In genomic region chr5:128536229-128536860, GRCh38 we compare ENCODE assay signal across 13 cellular contexts. TPM values are rescaled to one million over a fixed set of nuclear protein-coding genes. Genes with fewer than 3 reads are reported as not detected.
DNase-seq lines count a peak whose midpoint lies in the region; ATAC-seq, FAIRE-seq and TF ChIP-seq lines count a peak whose summit lies in the region.
"Had no signal": no experiment of that assay in that cellular context is flagged by ENCODE, and none has a peak within 500 bp of the region (broad histone marks: within the 10 kb centered on the region; RNA-seq: fewer than 3 reads in every experiment).

No MANE protein-coding gene starts in this region.

- peak overlapping the region; percentile 5; the same call in 1 of the 2 replicates for H4K5ac ChIP-seq in IMR-90 (ENCODE audit: low read depth, low read length)
- H4K5ac ChIP-seq in mesendoderm (ENCODE audit: low read length), result no peak overlapping the region

- H3K4me2 ChIP-seq in A549 (peak overlapping the region; percentile 86), IMR-90 (ENCODE audit: low read depth, low read length) (peak overlapping the region; percentile 93), endothelial cell of umbilical vein (ENCODE audit: insufficient read depth, low read length) (peak overlapping the region; percentile 81), mesendoderm (ENCODE audit: low read length) (peak overlapping the region; percentile 86)

- no peaks in the 10 kb centered on the region for H3K9me3 ChIP-seq in A549
- H3K9me3 ChIP-seq in IMR-90 (ENCODE audit: control insufficient read depth, insufficient read depth, low read length), result no peaks in the 10 kb centered on the region
- H3K9me3 ChIP-seq in endothelial cell of umbilical vein (replicated peaks; ENCODE audit: control insufficient read depth, insufficient read depth, low read length), result no peaks in the 10 kb centered on the region
- H3K9me3 ChIP-seq: upper lobe of left lung had no signal

- dilution Hi-C loops in IMR-90 (cut with HindIII; ENCODE audit: low sequenced_read_pairs, unreplicated experiment) (no loop called here), endothelial cell of umbilical vein (cut with MboI; ENCODE audit: extremely low pct_ligation_motif_present, low sequenced_read_pairs) (no loop called here)

- TF ChIP-seq EP300 in A549 (IDR thresholded peaks at IDR 0.05), result no peak

- FAIRE-seq in A549 (lab: Jason Lieb, UNC) (no peak), endothelial cell of umbilical vein (lab: Jason Lieb, UNC) (no peak)

- H3K79me1 ChIP-seq in IMR-90 (ENCODE audit: low read depth in 1 of 2, low read length in 2 of 2) (peaks cover 7 to 26% of the 10 kb centered on the region in 2 experiments; a peak in 3 of 4 replicates), mesendoderm (ENCODE audit: low read length) (peaks cover 11% of the 10 kb centered on the region)

- peak overlapping the region; percentile 29; the same call in 1 of the 2 replicates for H3K14ac ChIP-seq in IMR-90 (replicated peaks; ENCODE audit: low read depth, low read length)

- TF ChIP-seq RAD21 in A549 (conservative IDR thresholded peaks at IDR 0.05 in 1 of 2, IDR thresholded peaks at IDR 0.05 in 1 of 2) (no peak), IMR-90 (IDR thresholded peaks at IDR 0.05; ENCODE audit: low read length) (peak; percentile 28; the same call in 1 of the 2 replicates)

- H3K27me3 ChIP-seq in IMR-90 (ENCODE audit: control insufficient read depth, insufficient read depth, low read length), result no peaks in the 10 kb centered on the region
- H3K27me3 ChIP-seq in endothelial cell of umbilical vein (ENCODE audit: control insufficient read depth in 2 of 2, insufficient read depth in 2 of 2, low read length in 2 of 2), result no peaks in the 10 kb centered on the region
- no peaks in the 10 kb centered on the region for H3K27me3 ChIP-seq in mesendoderm (ENCODE audit: insufficient read depth, low read length, poor library complexity)

- H3K9ac ChIP-seq in IMR-90 (ENCODE audit: low read depth, low read length) (peak overlapping the region; percentile 57), endothelial cell of umbilical vein (replicated peaks; ENCODE audit: extremely low read depth, insufficient read depth, low read length) (no peak overlapping the region), mesendoderm (ENCODE audit: low read length) (peak overlapping the region; percentile 96)

- H2BK5ac ChIP-seq in IMR-90 (ENCODE audit: low read depth, low read length, poor library complexity, severe bottlenecking) (peak overlapping the region; percentile 9), mesendoderm (ENCODE audit: low read length) (peak overlapping the region; percentile 13)

- H3K56ac ChIP-seq in IMR-90 (ENCODE audit: extremely low read depth, insufficient read depth, low read length) (no peak overlapping the region), mesendoderm (ENCODE audit: low read length) (peak overlapping the region; percentile 96)

- H2BK120ac ChIP-seq in IMR-90 (ENCODE audit: low read depth, low read length) (no peak overlapping the region; the same call in 1 of the 2 replicates), mesendoderm (ENCODE audit: low read depth, low read length) (no peak overlapping the region)

- H3K4ac ChIP-seq in IMR-90 (ENCODE audit: low read depth, low read length) (peak overlapping the region; percentile 30), mesendoderm (ENCODE audit: low read depth, low read length) (no peak overlapping the region)

- H3K4me1 ChIP-seq in A549, result peaks cover 24% of the 10 kb centered on the region; the same call in 2 of the 3 replicates
- peaks cover 6% of the 10 kb centered on the region for H3K4me1 ChIP-seq in IMR-90 (ENCODE audit: control insufficient read depth, insufficient read depth, low read length)
- peaks cover 2% of the 10 kb centered on the region for H3K4me1 ChIP-seq in endothelial cell of umbilical vein (ENCODE audit: control insufficient read depth, extremely low read depth, insufficient read depth, low read length)
- H3K4me1 ChIP-seq in mesendoderm (ENCODE audit: control insufficient read depth, low read depth, low read length), result peaks cover 2% of the 10 kb centered on the region

- H3K4me3 ChIP-seq in A549 (peak overlapping the region; percentile 84), IMR-90 (ENCODE audit: insufficient read depth, low read depth, low read length) (peak overlapping the region; percentile 81), endothelial cell of umbilical vein (replicated peaks in 1 of 3; ENCODE audit: insufficient read depth in 1 of 3, low read depth in 1 of 3, low read length in 3 of 3) (peak overlapping the region in 2 of 3 experiments; percentile 65 to 78), mesendoderm (ENCODE audit: low read length) (peak overlapping the region; percentile 93)

- no peak overlapping the region for H4K91ac ChIP-seq in IMR-90 (ENCODE audit: insufficient read depth, low read depth, low read length)

- peaks cover 14% of the 10 kb centered on the region for H3K36me3 ChIP-seq in IMR-90 (ENCODE audit: control insufficient read depth, insufficient read depth, low read length)
- no peaks in the 10 kb centered on the region for H3K36me3 ChIP-seq in endothelial cell of umbilical vein (ENCODE audit: control insufficient read depth in 2 of 2, extremely low read depth in 1 of 2, insufficient read depth in 2 of 2, low read length in 2 of 2)
- peaks cover 7% of the 10 kb centered on the region for H3K36me3 ChIP-seq in mesendoderm (ENCODE audit: control insufficient read depth, insufficient read depth, low read length)
- H3K36me3 ChIP-seq: upper lobe of left lung had no signal

- H3K27ac ChIP-seq in A549 (no peak overlapping the region; a peak in 1 of 6 replicates), IMR-90 (ENCODE audit: insufficient read depth, low read length) (no peak overlapping the region; the same call in 1 of the 2 replicates), endothelial cell of umbilical vein (ENCODE audit: insufficient read depth, low read depth, low read length) (no peak overlapping the region), mesendoderm (ENCODE audit: low read depth, low read length) (no peak overlapping the region)
- H3K27ac ChIP-seq: epithelial cell of prostate, upper lobe of left lung had no signal

- DNase-seq in A549 (ENCODE audit: low read depth in 1 of 2, low spot score in 1 of 2), result peak in 1 of 2 experiments; percentile 4
- peak; percentile 17 for DNase-seq in IMR-90
- peak; percentile 14 for DNase-seq in endothelial cell of umbilical vein (ENCODE audit: low read depth, low spot score)
- peak; percentile 77 for DNase-seq in mesendoderm
- DNase-seq in left lobe of liver (ENCODE audit: low spot score), result no peak
- no peak for DNase-seq in NCI-H1694 treated with DMSO at 0.1 percent for 48 hours (lab: John Stamatoyannopoulos, UW)
- no peak for DNase-seq in OCI-M1 (lab: John Stamatoyannopoulos, UW)
- DNase-seq: activated effector memory CD4-positive, alpha-beta T cell treated with anti-CD3 and anti-CD28 coated beads, Interleukin-2, amount 50 U/mL, for 16 hours; AML-193; NCI-H1048 had no signal

- no peaks in the 10 kb centered on the region for H3K79me2 ChIP-seq in endothelial cell of umbilical vein (ENCODE audit: control insufficient read depth, insufficient read depth, low read length)
- peaks cover 38% of the 10 kb centered on the region for H3K79me2 ChIP-seq in mesendoderm (ENCODE audit: control insufficient read depth, insufficient read depth, low read length)

- H2AFZ ChIP-seq in IMR-90 (replicated peaks; ENCODE audit: low read length, poor library complexity), result peak overlapping the region; percentile 96
- peak overlapping the region; percentile 98 for H2AFZ ChIP-seq in endothelial cell of umbilical vein (ENCODE audit: low read depth, low read length)

- 90% methylated on average over 27 of the region's 27 CpGs for WGBS in A549 (ENCODE audit: missing lambda C conversion rate)
- WGBS in IMR-90 (ENCODE audit: extremely low coverage in 2 of 2, insufficient read length in 1 of 2), 2 experiments, result 46% methylated on average over 8 of the region's 27 CpGs; no CpG with 5 or more reads in 1 of the 2 experiments
- no CpG with 5 or more reads among the region's 27 CpGs for WGBS in mesendoderm (ENCODE audit: extremely low coverage, insufficient coverage, low lambda C conversion rate)

- TF ChIP-seq CTCF in A549 (IDR thresholded peaks at IDR 0.05) (no peak), IMR-90 (conservative IDR thresholded peaks at IDR 0.05; ENCODE audit: low read depth, low read length) (0 out of 2 replicates have a peak, but pooled peaks have one; percentile 2), endothelial cell of umbilical vein (IDR thresholded peaks at IDR 0.05; ENCODE audit: extremely low read depth in 1 of 2, insufficient read depth in 1 of 2, low read depth in 1 of 2, low read length in 2 of 2) (no peak)

- intact Hi-C loops in IMR-90 (cut with micrococcal nuclease) (loop anchor here (5.0 to 10.0 kb wide), 3 partner anchors 108 to 291 kb away; no protein-coding TSS in a partner anchor), endothelial cell of umbilical vein (cut with micrococcal nuclease) (loop anchor here (2.0 to 5.0 kb wide), 5 partner anchors 124 to 664 kb away; partner anchors contain the start of gene ISOC1)

- H3K23ac ChIP-seq in IMR-90 (ENCODE audit: low read depth, low read length), result peak overlapping the region; percentile 87
- H3K23ac ChIP-seq in mesendoderm (ENCODE audit: low read length), result no peak overlapping the region

- no peak for ATAC-seq in A549
- no peak for ATAC-seq in IMR-90 (ENCODE audit: low read depth)
- ATAC-seq in left lobe of liver, result no peak
- ATAC-seq in GM21360 (IDR thresholded peaks at IDR 0.05; ENCODE audit: unreplicated experiment), result no peak

- peaks cover 32% of the 10 kb centered on the region; the same call in 1 of the 2 replicates for H4K20me1 ChIP-seq in IMR-90 (ENCODE audit: insufficient read depth, low read length)
- no peaks in the 10 kb centered on the region for H4K20me1 ChIP-seq in endothelial cell of umbilical vein (replicated peaks; ENCODE audit: control insufficient read depth, extremely low read depth, insufficient read depth, low read length)

- POLR2A ChIA-PET in A549 (lab: Yijun Ruan, JAX) (no interaction called here), IMR-90 (lab: Charles Lee; ENCODE audit: unreplicated experiment) (no interaction called here), endothelial cell of umbilical vein (lab: Charles Lee) (no interaction called here)

- TF ChIP-seq POLR2A in A549 (IDR thresholded peaks at IDR 0.05; ENCODE audit: low read length), result no peak
- TF ChIP-seq POLR2A in IMR-90 (IDR thresholded peaks at IDR 0.05; ENCODE audit: low read depth, low read length), result no peak
- no peak for TF ChIP-seq POLR2A in endothelial cell of umbilical vein (IDR thresholded peaks at IDR 0.05; ENCODE audit: low read depth, low read length)

- BruUV-seq in IMR-90 (replicated peaks; lab: Mats Ljungman, UMichigan) (no TSS peak), endothelial cell of umbilical vein (replicated peaks; lab: Mats Ljungman, UMichigan) (no TSS peak)

- CTCF ChIA-PET in A549 (lab: Yijun Ruan, JAX) (interaction anchor here (1.8 kb wide), 1 partner anchor 37 kb away, joined by 5 read pairs; no protein-coding TSS in a partner anchor), IMR-90 (lab: Yijun Ruan, JAX) (interaction anchor here (0.6 to 2.2 kb wide), 5 partner anchors 15 to 141 kb away, joined by 3 to 7 read pairs (median 3); no protein-coding TSS in a partner anchor), endothelial cell of umbilical vein (lab: Charles Lee) (interaction anchor here (0.9 to 3.5 kb wide), 5 partner anchors 37 to 307 kb away, joined by 3 to 24 read pairs (median 3); no protein-coding TSS in a partner anchor)

- H2BK20ac ChIP-seq in IMR-90 (ENCODE audit: low read depth, low read length), result no peak overlapping the region

- H2AK5ac ChIP-seq in IMR-90 (ENCODE audit: low read depth, low read length) (no peak overlapping the region; the same call in 1 of the 2 replicates), mesendoderm (ENCODE audit: low read length) (no peak overlapping the region)

- no peak overlapping the region for H2BK15ac ChIP-seq in IMR-90 (ENCODE audit: low read depth, low read length)
- H2BK15ac ChIP-seq in mesendoderm (replicated peaks; ENCODE audit: low read depth), result no peak overlapping the region

- in situ Hi-C loops in IMR-90 (cut with MboI; ENCODE audit: low sequenced_read_pairs), result loop anchor here (5.0 kb wide), 1 partner anchor 136 kb away; no protein-coding TSS in a partner anchor

- H4K8ac ChIP-seq in IMR-90 (ENCODE audit: low read depth in 2 of 2, low read length in 2 of 2), result no peak overlapping the region
- no peak overlapping the region for H4K8ac ChIP-seq in mesendoderm (ENCODE audit: low read depth, low read length)

- H3K9me1 ChIP-seq in IMR-90 (ENCODE audit: insufficient read depth, low read length), result peaks cover 11% of the 10 kb centered on the region
- no peaks in the 10 kb centered on the region for H3K9me1 ChIP-seq in endothelial cell of umbilical vein (replicated peaks; ENCODE audit: control insufficient read depth, extremely low read depth, insufficient read depth, low read length)

- H3K18ac ChIP-seq in IMR-90 (ENCODE audit: low read depth, low read length) (no peak overlapping the region), mesendoderm (ENCODE audit: low read length) (no peak overlapping the region)

- H2AK9ac ChIP-seq in IMR-90 (replicated peaks; ENCODE audit: low read depth, low read length, poor library complexity), result no peak overlapping the region

RNA-seq across cellular contexts. Expression of gene FBN2, which starts 1.7 kb away (rescaled TPM):
- polyA plus RNA-seq in A549 (2011; rRNA removed) (22.2 and 28.3 TPM in 2 replicates), A549 (2017; fragmentation: RNase III; extraction: RNeasy Plus Mini Kit Qiagen cat#74134 plus additional on column Dnase treatment) (22.4 to 30.8 TPM (median 22.7 TPM) in 3 replicates), IMR-90 (2012; rRNA removed) (22.6 and 26.7 TPM in 2 replicates), endothelial cell of umbilical vein (17.2 and 21.8 TPM in 2 replicates)
- polyA plus RNA-seq in A549 (2012; cell fraction: cytosol; rRNA removed), result 7.4 and 8.9 TPM in 2 replicates
- 27.5 and 38.7 TPM in 2 replicates for polyA plus RNA-seq in A549 (2012; cell fraction: nucleus; rRNA removed)
- 83.9 and 89.5 TPM in 2 replicates for polyA minus RNA-seq in A549 (2011; rRNA and poly(A)+ RNA removed)
- total RNA-seq in IMR-90 (2012; rRNA removed) (67.5 and 69.0 TPM in 2 replicates), endothelial cell of umbilical vein (57.4 and 61.6 TPM in 2 replicates), left lobe of liver (0.73 TPM)
- polyA plus RNA-seq in IMR-90 (2012; cell fraction: cytosol; rRNA removed), result 12.4 and 13.0 TPM in 2 replicates
- polyA plus RNA-seq in IMR-90 (2012; cell fraction: nucleus; rRNA removed; ENCODE audit: low replicate concordance), result 9.7 and 25.9 TPM in 2 replicates
- polyA plus RNA-seq in endothelial cell of umbilical vein (2011; cell fraction: cytosol; rRNA removed), result 19.6 and 19.9 TPM in 2 replicates
- 33.1 and 34.1 TPM in 2 replicates for polyA plus RNA-seq in endothelial cell of umbilical vein (2011; cell fraction: nucleus; rRNA removed)
- 22.3 and 62.4 TPM in 2 replicates for polyA plus RNA-seq in endothelial cell of umbilical vein (2012)
- 151 and 160 TPM in 2 replicates for polyA minus RNA-seq in endothelial cell of umbilical vein
- polyA minus RNA-seq in endothelial cell of umbilical vein (2011; cell fraction: cytosol; rRNA and poly(A)+ RNA removed), result 16.5 TPM
- 90.2 and 111 TPM in 2 replicates for polyA minus RNA-seq in endothelial cell of umbilical vein (2011; cell fraction: nucleus; rRNA and poly(A)+ RNA removed)
- 11.6 TPM for polyA plus RNA-seq in mesendoderm (2013, experiment 1 of 2)
- polyA plus RNA-seq in mesendoderm (2013, experiment 2 of 2), result 10.1 TPM

Comparison
In these comparisons a context has a peak if more than half of its experiments do, and no peak if none do; other contexts are left out.
1. DNase-seq: peak in IMR-90 (single experiment), endothelial cell of umbilical vein (single experiment) and mesendoderm (single experiment); none in left lobe of liver (single experiment), NCI-H1694 treated with DMSO at 0.1 percent for 48 hours (single experiment) and OCI-M1 (single experiment).
2. RNA of gene FBN2, which starts 1.7 kb away (total RNA-seq): 67.5 to 69.0 TPM in IMR-90 and 57.4 to 61.6 TPM in endothelial cell of umbilical vein; 0.73 TPM in left lobe of liver (single experiment); every median in the first group is over 10 times any median in the second.
3. Peak in every context shown above with its lines, with median percentiles within 50 percentile points of each other: H3K4me2 ChIP-seq and H3K4me3 ChIP-seq.